ENCODE assay signal across 2 cellular contexts in the genomic region with DNA sequence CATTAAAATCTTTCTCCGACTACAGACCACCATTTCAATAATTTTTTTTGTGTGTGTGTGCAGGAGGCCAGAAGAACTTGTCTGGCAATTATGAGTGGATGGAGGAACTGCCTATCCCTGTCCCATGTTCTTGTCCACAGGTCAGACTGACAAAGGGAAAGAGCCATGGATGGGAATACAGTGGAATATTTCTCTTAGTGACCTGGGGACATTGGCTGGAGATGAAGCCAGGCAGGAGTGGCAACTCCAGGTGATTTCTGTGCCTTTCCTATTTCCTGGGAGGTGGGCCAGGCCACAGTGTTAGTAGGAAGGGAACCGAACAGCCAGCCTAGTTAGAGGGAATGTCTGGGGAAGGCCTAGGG.
TF ChIP-seq lines count a peak whose summit lies in the region.

No MANE protein-coding gene starts in this region.

TF ChIP-seq in A549, 52 proteins besides CTCF, POLR2A, EP300 and RAD21 (continued from another document):
- TF ChIP-seq JUN (IDR thresholded peaks at IDR 0.05) (0 out of 5 replicates have a peak, but pooled peaks of 1 of the 2 experiments have one; percentile 4), KDM1A (IDR thresholded peaks at IDR 0.05; ENCODE audit: low read depth) (no peak)

TF ChIP-seq in SK-N-SH, 30 proteins besides CTCF, POLR2A, EP300 and RAD21:
- TF ChIP-seq FOXJ3 (CRISPR knock-in tag; IDR thresholded peaks at IDR 0.05) (no peak), GATA2 (CRISPR knock-in tag; IDR thresholded peaks at IDR 0.05) (no peak), TAF1 (IDR thresholded peaks at IDR 0.05; ENCODE audit: borderline replicate concordance, low read depth, low read length) (no peak), TCF12 (IDR thresholded peaks at IDR 0.05) (no peak)
- TF ChIP-seq, protein P1, sequence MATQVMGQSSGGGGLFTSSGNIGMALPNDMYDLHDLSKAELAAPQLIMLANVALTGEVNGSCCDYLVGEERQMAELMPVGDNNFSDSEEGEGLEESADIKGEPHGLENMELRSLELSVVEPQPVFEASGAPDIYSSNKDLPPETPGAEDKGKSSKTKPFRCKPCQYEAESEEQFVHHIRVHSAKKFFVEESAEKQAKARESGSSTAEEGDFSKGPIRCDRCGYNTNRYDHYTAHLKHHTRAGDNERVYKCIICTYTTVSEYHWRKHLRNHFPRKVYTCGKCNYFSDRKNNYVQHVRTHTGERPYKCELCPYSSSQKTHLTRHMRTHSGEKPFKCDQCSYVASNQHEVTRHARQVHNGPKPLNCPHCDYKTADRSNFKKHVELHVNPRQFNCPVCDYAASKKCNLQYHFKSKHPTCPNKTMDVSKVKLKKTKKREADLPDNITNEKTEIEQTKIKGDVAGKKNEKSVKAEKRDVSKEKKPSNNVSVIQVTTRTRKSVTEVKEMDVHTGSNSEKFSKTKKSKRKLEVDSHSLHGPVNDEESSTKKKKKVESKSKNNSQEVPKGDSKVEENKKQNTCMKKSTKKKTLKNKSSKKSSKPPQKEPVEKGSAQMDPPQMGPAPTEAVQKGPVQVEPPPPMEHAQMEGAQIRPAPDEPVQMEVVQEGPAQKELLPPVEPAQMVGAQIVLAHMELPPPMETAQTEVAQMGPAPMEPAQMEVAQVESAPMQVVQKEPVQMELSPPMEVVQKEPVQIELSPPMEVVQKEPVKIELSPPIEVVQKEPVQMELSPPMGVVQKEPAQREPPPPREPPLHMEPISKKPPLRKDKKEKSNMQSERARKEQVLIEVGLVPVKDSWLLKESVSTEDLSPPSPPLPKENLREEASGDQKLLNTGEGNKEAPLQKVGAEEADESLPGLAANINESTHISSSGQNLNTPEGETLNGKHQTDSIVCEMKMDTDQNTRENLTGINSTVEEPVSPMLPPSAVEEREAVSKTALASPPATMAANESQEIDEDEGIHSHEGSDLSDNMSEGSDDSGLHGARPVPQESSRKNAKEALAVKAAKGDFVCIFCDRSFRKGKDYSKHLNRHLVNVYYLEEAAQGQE (IDR thresholded peaks at IDR 0.05; ENCODE audit: low read depth, low read length) = no peak
